Comparison of ENCODE assay signal across 27 cellular contexts in genomic region chr20:58731192-58731591, GRCh38.
"Had no signal": no experiment of that assay in that cellular context is flagged by ENCODE, and none has a peak within 500 bp of the region (broad histone marks: within the 10 kb centered on the region; RNA-seq: fewer than 3 reads in every experiment).

No MANE protein-coding gene starts in this region.

- H3K4me1 ChIP-seq: colonic mucosa, esophagus muscularis mucosa, esophagus squamous epithelium, foreskin keratinocyte, gastrocnemius medialis, gastroesophageal sphincter, heart left ventricle, heart right ventricle had no signal

- H3K27ac ChIP-seq: colonic mucosa, coronary artery, dorsolateral prefrontal cortex, epithelial cell of prostate, esophagus muscularis mucosa, esophagus squamous epithelium, foreskin keratinocyte, gastrocnemius medialis, gastroesophageal sphincter, heart left ventricle, heart right ventricle had no signal

- H3K4me3 ChIP-seq: colonic mucosa, coronary artery, dorsolateral prefrontal cortex, esophagus muscularis mucosa, esophagus squamous epithelium, gastrocnemius medialis, gastroesophageal sphincter, heart left ventricle, heart right ventricle had no signal

- ATAC-seq: effector memory CD8-positive, alpha-beta T cell; esophagus mucosa; foreskin keratinocyte; gastrocnemius medialis; gastroesophageal sphincter; heart left ventricle; heart right ventricle had no signal

- H3K9me3 ChIP-seq: colonic mucosa, esophagus squamous epithelium, gastrocnemius medialis had no signal

- FAIRE-seq: colon, endometrium, endothelial cell of umbilical vein, frontal cortex had no signal

- H3K27me3 ChIP-seq: colonic mucosa, esophagus squamous epithelium, gastrocnemius medialis, gastroesophageal sphincter had no signal

- DNase-seq: cortex of kidney; dermis blood vessel endothelial cell; effector CD4-positive, alpha-beta T cell; effector CD8-positive, alpha-beta T cell; effector memory CD4-positive, alpha-beta T cell; effector memory CD8-positive, alpha-beta T cell; endodermal cell; erythroblast; esophagus squamous epithelium; foreskin fibroblast; foreskin keratinocyte; foreskin melanocyte; gastrocnemius medialis; glutamatergic neuron; heart left ventricle; heart right ventricle had no signal

- H3K36me3 ChIP-seq: colonic mucosa, esophagus muscularis mucosa, esophagus squamous epithelium, gastrocnemius medialis, gastroesophageal sphincter, heart left ventricle, heart right ventricle had no signal
